8 cellular contexts compared by ENCODE assay signal in the genomic region with DNA sequence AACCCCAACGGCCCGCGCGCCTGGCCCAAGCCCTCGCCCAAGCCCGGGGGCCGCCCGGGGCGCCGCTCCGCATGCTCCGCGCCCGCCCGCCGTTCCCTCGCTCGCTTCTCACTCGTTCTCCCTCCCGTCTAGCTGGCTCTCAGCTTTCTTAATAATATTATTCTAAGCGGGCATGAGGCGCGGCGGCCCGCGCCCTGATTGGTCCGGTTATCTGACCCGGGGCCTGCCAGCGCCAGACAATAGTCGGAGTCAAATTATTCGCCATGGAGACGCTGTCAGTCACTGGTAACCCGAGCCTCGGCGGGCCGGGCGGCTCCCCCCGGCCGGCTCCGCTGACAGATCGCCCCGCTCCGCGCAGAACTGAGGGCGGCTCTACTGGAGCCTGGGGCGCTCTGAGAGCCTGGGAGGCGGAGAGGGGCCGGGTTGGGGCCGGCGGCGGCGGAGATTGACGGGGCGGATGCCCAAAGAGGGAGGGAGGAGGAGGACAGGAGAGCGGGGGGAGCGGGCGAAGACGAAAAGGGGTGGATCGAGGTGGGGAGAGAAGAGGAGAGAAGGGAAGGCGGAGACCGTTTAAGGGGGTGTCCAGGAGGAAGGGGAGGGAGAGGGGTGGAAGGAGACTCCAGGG. TPM values are rescaled to one million over a fixed set of nuclear protein-coding genes. Genes with fewer than 3 reads are reported as not detected.
DNase-seq lines count a peak whose midpoint lies in the region; ATAC-seq and TF ChIP-seq lines count a peak whose summit lies in the region.

A gene (minus strand): TSS at position 150 of the 625 bp plus-strand sequence. CDS start 342 bp downstream, outside the sequence.

- DNase-seq in Ammon's horn (ENCODE audit: low spot score) (peak; percentile 14), HAP-1 (ENCODE audit: low spot score in 2 of 2) (peak; percentile 96), NCI-H460 (ENCODE audit: extremely low read depth, low read depth) (peak; percentile 93), brain microvascular endothelial cell (peak; percentile 99), iPS DF 6.9 (ENCODE audit: low read depth, low spot score) (peak; percentile 79), retinal pigment epithelial cell (ENCODE audit: low read depth) (peak; percentile 87), RKO (ENCODE audit: low spot score) (no peak)

- H3K27ac ChIP-seq in brain microvascular endothelial cell (peak within 1 kb of the TSS; percentile 76), iPS DF 6.9 (ENCODE audit: low read length) (no peak within 1 kb of the TSS)

- ATAC-seq in HG03457 (IDR thresholded peaks at IDR 0.05; ENCODE audit: unreplicated experiment): no peak

- in situ Hi-C loops in HAP-1 (cut with MboI; ENCODE audit: low sequenced_read_pairs) (no loop called here), brain microvascular endothelial cell (cut with HindIII; ENCODE audit: low pct_ligation_motif_present, low sequenced_read_pairs) (no loop called here)

- no peak for TF ChIP-seq CTCF in brain microvascular endothelial cell (IDR thresholded peaks at IDR 0.05; ENCODE audit: low read depth, low read length, missing control alignments)
- no peak for TF ChIP-seq CTCF in retinal pigment epithelial cell (conservative IDR thresholded peaks at IDR 0.05; ENCODE audit: low read depth, low read length)

- no peaks in the 10 kb centered on the region for H3K9me3 ChIP-seq in HAP-1
- no peaks in the 10 kb centered on the region for H3K9me3 ChIP-seq in iPS DF 6.9 (ENCODE audit: control insufficient read depth, insufficient read depth, low read length)

- WGBS in iPS DF 6.9 (ENCODE audit: insufficient coverage, insufficient read length): no CpG with 5 or more reads among the region's 61 CpGs

- H3K27me3 ChIP-seq in HAP-1 (ENCODE audit: low read depth) (no peaks in the 10 kb centered on the region), brain microvascular endothelial cell (replicated peaks) (no peaks in the 10 kb centered on the region), iPS DF 6.9 (ENCODE audit: control insufficient read depth, insufficient read depth, low read length) (peaks cover 80% of the 10 kb centered on the region)

- H3K36me3 ChIP-seq in HAP-1 (replicated peaks) (no peaks in the 10 kb centered on the region), brain microvascular endothelial cell (replicated peaks) (peaks cover 11% of the 10 kb centered on the region), iPS DF 6.9 (ENCODE audit: control insufficient read depth, insufficient read depth, low read length) (no peaks in the 10 kb centered on the region)

- peaks cover 11% of the 10 kb centered on the region for H3K4me1 ChIP-seq in HAP-1
- H3K4me1 ChIP-seq in iPS DF 6.9 (ENCODE audit: control insufficient read depth, insufficient read depth, low read length): peaks cover 11% of the 10 kb centered on the region

- H3K4me3 ChIP-seq in HAP-1 (peak within 1 kb of the TSS; percentile 30), brain microvascular endothelial cell (ENCODE audit: low read depth, low read length) (peak within 1 kb of the TSS; percentile 59), iPS DF 6.9 (ENCODE audit: low read length) (peak within 1 kb of the TSS; percentile 46; the same call in 1 of the 2 replicates), retinal pigment epithelial cell (ENCODE audit: low read length) (peak within 1 kb of the TSS; percentile 53)

RNA-seq across cellular contexts. Expression of the gene that starts here (rescaled TPM):
- 0.15 TPM in 1 of 2 replicates, not detected in the other for total RNA-seq in NCI-H460 (2014; rRNA removed; shearing (Covaris generic))
- 0.67 and 3.3 TPM in 2 replicates for polyA plus RNA-seq in NCI-H460 (2014; cell fraction: nucleus; rRNA removed)
